14 cellular contexts compared by ENCODE assay signal in the genomic region with DNA sequence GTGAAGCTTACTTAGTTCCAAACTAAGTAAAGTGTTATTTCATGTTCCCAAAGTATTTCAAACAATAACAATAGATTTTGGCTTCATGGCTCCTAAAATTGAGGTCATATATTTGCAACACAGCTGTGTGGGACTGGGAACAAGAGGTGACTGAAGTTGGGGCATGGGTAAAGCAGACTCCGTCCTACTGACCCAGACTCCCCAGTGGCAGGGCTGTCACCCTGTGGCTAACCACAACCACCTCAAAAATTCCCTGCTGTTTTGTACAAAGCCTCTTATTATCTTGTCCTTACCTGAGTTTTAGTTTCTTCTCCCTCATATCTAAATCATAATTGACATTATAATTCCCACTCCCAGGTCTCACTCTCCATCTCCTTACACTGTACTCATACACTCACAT.
"Had no signal": no experiment of that assay in that cellular context is flagged by ENCODE, and none has a peak within 500 bp of the region (broad histone marks: within the 10 kb centered on the region; RNA-seq: fewer than 3 reads in every experiment).

No MANE protein-coding gene starts in this region.

- H3K27ac Mint-ChIP-seq: activated CD4-positive, alpha-beta memory T cell treated with anti-CD3 and anti-CD28 coated beads, Interleukin-2, amount 10 ng/mL, durations not matched to agents 7 days and 5 days; activated naive CD8-positive, alpha-beta T cell treated with anti-CD3 and anti-CD28 coated beads, Interleukin-2, amount 10 ng/mL, durations not matched to agents 7 days and 5 days; activated T-cell treated with anti-CD3 and anti-CD28 coated beads, Interleukin-2, amount 50 U/mL, for 24 hours; memory B cell; naive B cell; stimulated activated naive CD8-positive, alpha-beta T cell treated with anti-CD3 and anti-CD28 coated beads, Interleukin-15, Interleukin-2, amounts not matched to agents 100 ng/mL and 50 ng/mL, for 24 hours had no signal

- ATAC-seq: body of pancreas had no signal

- H3K4me1 ChIP-seq: prostate gland, right atrium auricular region, suprapubic skin had no signal

- H3K4me3 ChIP-seq: body of pancreas, prostate gland, right atrium auricular region, suprapubic skin, transverse colon had no signal

- H3K9me3 Mint-ChIP-seq: activated CD4-positive, alpha-beta memory T cell treated with anti-CD3 and anti-CD28 coated beads, Interleukin-2, amount 10 ng/mL, durations not matched to agents 7 days and 5 days; activated T-cell treated with anti-CD3 and anti-CD28 coated beads, Interleukin-2, amount 50 U/mL, for 24 hours had no signal

- H3K36me3 ChIP-seq: prostate gland, right atrium auricular region, suprapubic skin, transverse colon had no signal

- H3K27ac ChIP-seq: body of pancreas, prostate gland, right atrium auricular region, suprapubic skin, transverse colon had no signal

- H3K36me3 Mint-ChIP-seq: memory B cell, naive B cell had no signal

- H3K4me1 Mint-ChIP-seq: activated CD4-positive, alpha-beta memory T cell treated with anti-CD3 and anti-CD28 coated beads, Interleukin-2, amount 10 ng/mL, durations not matched to agents 7 days and 5 days; memory B cell; naive B cell had no signal

- H3K9me3 ChIP-seq: body of pancreas, prostate gland, right atrium auricular region, suprapubic skin, transverse colon had no signal

- H3K4me3 Mint-ChIP-seq: activated CD4-positive, alpha-beta memory T cell treated with anti-CD3 and anti-CD28 coated beads, Interleukin-2, amount 10 ng/mL, durations not matched to agents 7 days and 5 days; activated naive CD8-positive, alpha-beta T cell treated with anti-CD3 and anti-CD28 coated beads, Interleukin-2, amount 10 ng/mL, durations not matched to agents 7 days and 5 days; activated T-cell treated with anti-CD3 and anti-CD28 coated beads, Interleukin-2, amount 50 U/mL, for 24 hours; memory B cell; naive B cell; stimulated activated naive CD8-positive, alpha-beta T cell treated with anti-CD3 and anti-CD28 coated beads, Interleukin-15, Interleukin-2, amounts not matched to agents 100 ng/mL and 50 ng/mL, for 24 hours had no signal

- H3K27me3 ChIP-seq: body of pancreas, right atrium auricular region, suprapubic skin, transverse colon had no signal

- DNase-seq: activated CD4-positive, alpha-beta memory T cell treated with anti-CD3 and anti-CD28 coated beads, Interleukin-2, amount 10 ng/mL, durations not matched to agents 7 days and 5 days; activated CD4-positive, alpha-beta T cell treated with anti-CD3 and anti-CD28 coated beads for 48 hours; activated CD4-positive, CD25-positive, alpha-beta regulatory T cell; activated naive CD4-positive, alpha-beta T cell treated with Interleukin-2 at 50 U/mL for 16 hours; activated naive CD8-positive, alpha-beta T cell treated with anti-CD3 and anti-CD28 coated beads, Interleukin-2, amount 10 ng/mL, durations not matched to agents 7 days and 5 days; activated T-cell treated with anti-CD3 and anti-CD28 coated beads, Interleukin-2, amount 50 U/mL, for 24 hours; body of pancreas; naive B cell; transverse colon had no signal

- H3K27me3 Mint-ChIP-seq: activated CD4-positive, alpha-beta memory T cell treated with anti-CD3 and anti-CD28 coated beads, Interleukin-2, amount 10 ng/mL, durations not matched to agents 7 days and 5 days; activated T-cell treated with anti-CD3 and anti-CD28 coated beads, Interleukin-2, amount 50 U/mL, for 24 hours; memory B cell; naive B cell had no signal
